16 cellular contexts compared by ENCODE assay signal in the genomic region with DNA sequence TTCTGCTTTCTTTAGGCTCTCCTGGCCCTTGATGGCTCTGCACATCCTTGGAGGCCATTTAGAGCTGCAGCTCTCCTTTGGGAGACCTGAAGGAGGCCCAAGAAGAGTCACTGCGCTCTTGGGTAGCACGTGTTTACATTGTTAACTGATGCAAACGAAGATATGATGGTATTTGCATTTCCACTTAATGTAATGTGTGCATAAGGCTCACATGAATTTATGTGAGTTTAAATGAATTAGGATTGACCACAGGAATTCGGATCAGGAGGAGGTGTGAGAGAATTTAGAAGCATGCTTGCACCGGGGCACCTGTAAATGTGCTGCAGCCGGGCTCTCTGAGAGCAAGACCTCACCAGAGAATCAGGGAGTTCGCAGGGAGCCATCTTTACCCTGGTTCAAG. TPM values are rescaled to one million over a fixed set of nuclear protein-coding genes. Genes with fewer than 3 reads are reported as not detected.
DNase-seq lines count a peak whose midpoint lies in the region; ATAC-seq and TF ChIP-seq lines count a peak whose summit lies in the region.
"Had no signal": no experiment of that assay in that cellular context is flagged by ENCODE, and none has a peak within 500 bp of the region (broad histone marks: within the 10 kb centered on the region; RNA-seq: fewer than 3 reads in every experiment).

No MANE protein-coding gene starts in this region.

- H3F3A ChIP-seq in neural progenitor cell (ENCODE audit: low read depth), result peaks cover 9% of the 10 kb centered on the region

- peaks cover 71% of the 10 kb centered on the region for H3K4me1 Mint-ChIP-seq in neural progenitor cell

- peaks cover 34% of the 10 kb centered on the region for H3K4me1 ChIP-seq in neural progenitor cell
- H3K4me1 ChIP-seq: BE2C had no signal

- peak overlapping the region; percentile 12 for H3K4me3 Mint-ChIP-seq in neural progenitor cell
- H3K4me3 Mint-ChIP-seq: CD4-positive, alpha-beta memory T cell; HFFc6 had no signal

- H3K36me3 ChIP-seq in neural progenitor cell, result no peaks in the 10 kb centered on the region
- H3K36me3 ChIP-seq: BE2C had no signal

- peak; percentile 48 for DNase-seq in DMS53 (lab: John Stamatoyannopoulos, UW)
- DNase-seq in DMS53 treated with DMSO at 0.1 percent for 48 hours (lab: John Stamatoyannopoulos, UW; ENCODE audit: unreplicated experiment), result no peak
- peak; percentile 68 for DNase-seq in DMS79 treated with DMSO at 0.1 percent for 48 hours (lab: John Stamatoyannopoulos, UW)
- peak; percentile 20 for DNase-seq in NCI-H526 treated with DMSO at 0.1 percent for 48 hours (lab: John Stamatoyannopoulos, UW)
- no peak for DNase-seq in neural progenitor cell (ENCODE audit: low spot score)
- no peak for DNase-seq in AML-193 (lab: John Stamatoyannopoulos, UW)
- DNase-seq in KG1 (lab: John Stamatoyannopoulos, UW), result no peak
- DNase-seq in left colon, result no peak
- DNase-seq: BE2C; CD4-positive, alpha-beta memory T cell; HFFc6; SW 1271; T-helper 2 cell had no signal

- H4K20me1 ChIP-seq in neural progenitor cell (ENCODE audit: low read depth), result peaks cover 19% of the 10 kb centered on the region

- H3K27ac ChIP-seq in neural progenitor cell, result no peak overlapping the region
- H3K27ac ChIP-seq: 22Rv1, HL-60, PC-9 had no signal

- H2AFZ ChIP-seq in neural progenitor cell (replicated peaks), result no peak overlapping the region
- H2AFZ ChIP-seq: PC-9 had no signal

- no peak for TF ChIP-seq CTCF in neural progenitor cell (IDR thresholded peaks at IDR 0.05)

- no peaks in the 10 kb centered on the region for H3K79me2 ChIP-seq in neural progenitor cell (ENCODE audit: low read depth)

- ATAC-seq in left colon, result no peak

- intact Hi-C loops in left colon (cut with DNase I, micrococcal nuclease), result no loop called here

- H3K27me3 Mint-ChIP-seq in neural progenitor cell (ENCODE audit: insufficient read depth, low read depth), result peaks cover 5% of the 10 kb centered on the region

- no peak overlapping the region for H3K4me3 ChIP-seq in neural progenitor cell
- H3K4me3 ChIP-seq: PC-9 had no signal

- no peaks in the 10 kb centered on the region for H3K36me3 Mint-ChIP-seq in neural progenitor cell
- H3K36me3 Mint-ChIP-seq: CD4-positive, alpha-beta memory T cell had no signal

- peak overlapping the region; percentile 59 for H3K4me2 ChIP-seq in neural progenitor cell
- H3K4me2 ChIP-seq: PC-9 had no signal

- no peaks in the 10 kb centered on the region for H3K9me3 Mint-ChIP-seq in neural progenitor cell
- H3K9me3 Mint-ChIP-seq: CD4-positive, alpha-beta memory T cell; HFFc6 had no signal

- H3K9me3 ChIP-seq in neural progenitor cell (ENCODE audit: low read depth), result no peaks in the 10 kb centered on the region
- H3K9me3 ChIP-seq: BE2C had no signal

- H3K9ac ChIP-seq in neural progenitor cell, result no peak overlapping the region

- peak overlapping the region; percentile 69 for H3K27ac Mint-ChIP-seq in neural progenitor cell
- H3K27ac Mint-ChIP-seq: CD4-positive, alpha-beta memory T cell; HFFc6 had no signal

- peaks cover 40% of the 10 kb centered on the region for H3K27me3 ChIP-seq in neural progenitor cell

RNA-seq across cellular contexts. Expression of gene SH3RF3, which starts 7.5 kb away (rescaled TPM):
- 0.28 TPM in 2 replicates for total RNA-seq in neural progenitor cell (ENCODE audit: low replicate concordance)
- total RNA-seq in left colon, result 1 to 10 TPM; 1.3 to 2.7 TPM

Comparison
In these comparisons a context has a peak if more than half of its experiments do, and no peak if none do; other contexts are left out.
1. DNase-seq: peak in DMS53 (single experiment), DMS79 treated with DMSO at 0.1 percent for 48 hours (single experiment) and NCI-H526 treated with DMSO at 0.1 percent for 48 hours (single experiment); none in DMS53 treated with DMSO at 0.1 percent for 48 hours (single experiment), neural progenitor cell (single experiment), AML-193 (0 of 2), KG1 (single experiment) and left colon (0 of 2).